ENCODE assay signal across 8 cellular contexts in genomic region chr10:92291610-92291859, GRCh38. TPM values are rescaled to one million over a fixed set of nuclear protein-coding genes. Genes with fewer than 3 reads are reported as not detected.
A peak's percentile ranks its signal among the peaks of the same experiment; 100 is the strongest.
DNase-seq lines count a peak whose midpoint lies in the region; ATAC-seq and TF ChIP-seq lines count a peak whose summit lies in the region.

No MANE protein-coding gene starts in this region.

- H3K27ac Mint-ChIP-seq in activated naive CD4-positive, alpha-beta T cell treated with anti-CD3 and anti-CD28 coated beads, Interleukin-2, amount 50 U/mL, for 24 hours: no peak overlapping the region
- H3K27ac Mint-ChIP-seq in immature natural killer cell: peak overlapping the region; percentile 62 to 92 (median 86)

- WGBS in suprapubic skin: 0% methylated on average over 7 of the region's 10 CpGs

- intact Hi-C loops in Right ventricle myocardium superior (cut with DNase I): loop anchor here (5.0 kb wide), 2 partner anchors 49 to 204 kb away; no protein-coding TSS in a partner anchor

- H3K27me3 ChIP-seq in cardiac muscle cell: no peaks in the 10 kb centered on the region
- no peaks in the 10 kb centered on the region for H3K27me3 ChIP-seq in suprapubic skin

- no peaks in the 10 kb centered on the region for H3K9me3 Mint-ChIP-seq in activated naive CD4-positive, alpha-beta T cell treated with anti-CD3 and anti-CD28 coated beads, Interleukin-2, amount 50 U/mL, for 24 hours
- no peaks in the 10 kb centered on the region for H3K9me3 Mint-ChIP-seq in immature natural killer cell

- peaks cover 4% of the 10 kb centered on the region for H3K36me3 ChIP-seq in cardiac muscle cell
- peaks cover 4% of the 10 kb centered on the region for H3K36me3 ChIP-seq in suprapubic skin

- no peak for TF ChIP-seq EP300 in suprapubic skin (IDR thresholded peaks at IDR 0.05)

- no peaks in the 10 kb centered on the region for H3K27me3 Mint-ChIP-seq in activated naive CD4-positive, alpha-beta T cell treated with anti-CD3 and anti-CD28 coated beads, Interleukin-2, amount 50 U/mL, for 24 hours
- H3K27me3 Mint-ChIP-seq in immature natural killer cell (ENCODE audit: low read depth in 3 of 3): peaks cover 2 to 7% (median 3%) of the 10 kb centered on the region in 3 donors

- H3K27ac ChIP-seq in cardiac muscle cell (peak overlapping the region; percentile 93), suprapubic skin (peak overlapping the region; percentile 93)

- no peaks in the 10 kb centered on the region for H3K36me3 Mint-ChIP-seq in activated naive CD4-positive, alpha-beta T cell treated with anti-CD3 and anti-CD28 coated beads, Interleukin-2, amount 50 U/mL, for 24 hours
- H3K36me3 Mint-ChIP-seq in immature natural killer cell: no peaks in the 10 kb centered on the region

- peaks cover 3% of the 10 kb centered on the region for H3K4me1 ChIP-seq in cardiac muscle cell (ENCODE audit: low read depth)
- peaks cover 17% of the 10 kb centered on the region for H3K4me1 ChIP-seq in suprapubic skin

- H3K4me1 Mint-ChIP-seq in activated naive CD4-positive, alpha-beta T cell treated with anti-CD3 and anti-CD28 coated beads, Interleukin-2, amount 50 U/mL, for 24 hours: peaks cover 37% of the 10 kb centered on the region
- peaks cover 35 to 46% of the 10 kb centered on the region in 2 donors for H3K4me1 Mint-ChIP-seq in immature natural killer cell

- H3K4me3 Mint-ChIP-seq in activated naive CD4-positive, alpha-beta T cell treated with anti-CD3 and anti-CD28 coated beads, Interleukin-2, amount 50 U/mL, for 24 hours: peak overlapping the region; percentile 94
- H3K4me3 Mint-ChIP-seq in immature natural killer cell: peak overlapping the region; percentile 89 to 98 (median 95)

- no peaks in the 10 kb centered on the region for H3K9me3 ChIP-seq in cardiac muscle cell (ENCODE audit: low read depth)
- no peaks in the 10 kb centered on the region for H3K9me3 ChIP-seq in suprapubic skin

- peak overlapping the region; percentile 69 for H3K4me3 ChIP-seq in cardiac muscle cell
- peak overlapping the region; percentile 95 for H3K4me3 ChIP-seq in suprapubic skin

- TF ChIP-seq CTCF in cardiac muscle cell (IDR thresholded peaks at IDR 0.05; ENCODE audit: low read depth, low read length): no peak
- no peak for TF ChIP-seq CTCF in suprapubic skin (IDR thresholded peaks at IDR 0.05)

- no peak for TF ChIP-seq POLR2A in suprapubic skin (IDR thresholded peaks at IDR 0.05)

- no peak for DNase-seq in cardiac muscle cell (ENCODE audit: low read depth in 1 of 2, low spot score in 1 of 2)
- DNase-seq in Right ventricle myocardium superior: no peak
- DNase-seq in immature natural killer cell: no peak
- no peak for DNase-seq in suprapubic skin (ENCODE audit: low spot score in 2 of 2)
- no peak for DNase-seq in DMS114 treated with DMSO at 0.1 percent for 48 hours (lab: John Stamatoyannopoulos, UW; ENCODE audit: unreplicated experiment)
- DNase-seq in NCI-H1092 treated with DMSO at 0.1 percent for 48 hours (lab: John Stamatoyannopoulos, UW): no peak

- ATAC-seq in Right ventricle myocardium superior (ENCODE audit: poor library complexity) (no peak), HG03521 (IDR thresholded peaks at IDR 0.05; ENCODE audit: unreplicated experiment) (no peak)

RNA-seq across cellular contexts. Expression of gene MARCHF5, which starts 0.6 kb away (rescaled TPM):
- total RNA-seq in cardiac muscle cell (8.4 and 19.3 TPM in 2 replicates), Right ventricle myocardium superior (38.2 TPM), suprapubic skin (10 to 100 TPM; 12.6 to 15.0 (median 13.3) TPM)
- polyA plus RNA-seq in cardiac muscle cell (47.4 and 91.5 TPM in 2 replicates), immature natural killer cell (10 to 100 TPM; 15.0 to 32.4 (median 28.4) TPM)

RNA-seq across cellular contexts. Expression of gene CPEB3, which starts 0.7 kb away (rescaled TPM):
- 4.5 and 8.3 TPM in 2 replicates for total RNA-seq in cardiac muscle cell
- polyA plus RNA-seq in cardiac muscle cell: 5.0 and 7.1 TPM in 2 replicates
- total RNA-seq in Right ventricle myocardium superior: 14.4 TPM
- 1 to 10 TPM in 1 of 3 donors, under 1 TPM in 1, not detected in 1; 0.63 to 1.1 TPM for polyA plus RNA-seq in immature natural killer cell
- total RNA-seq in suprapubic skin: 10 to 100 TPM in 2 of 4 donors, 1 to 10 TPM in 2; 7.8 to 19.2 (median 10.4) TPM
